25 cellular contexts compared by ENCODE assay signal in genomic region chr1:178792394-178792793, GRCh38.
"Had no signal": no experiment of that assay in that cellular context is flagged by ENCODE, and none has a peak within 500 bp of the region (broad histone marks: within the 10 kb centered on the region; RNA-seq: fewer than 3 reads in every experiment).

No MANE protein-coding gene starts in this region.

- H3K9me3 ChIP-seq: left lung, pancreas, prostate gland, spleen, tibial nerve, vagina had no signal

- H3K4me1 Mint-ChIP-seq: neural crest cell; stimulated activated effector memory CD8-positive, alpha-beta T cell treated with anti-CD3 and anti-CD28 coated beads, Interleukin-12 subunit alpha, Interleukin-12 subunit beta, amount 100 ng/mL, for 72 hours; stimulated activated naive CD8-positive, alpha-beta T cell treated with anti-CD3 and anti-CD28 coated beads, Interleukin-15, amount 100 ng/mL, for 72 hours had no signal

- H3K27ac ChIP-seq: left lung, pancreas, prostate gland, spleen, tibial nerve, vagina had no signal

- H3K36me3 ChIP-seq: left lung, pancreas, prostate gland, tibial nerve, vagina had no signal

- H3K4me3 Mint-ChIP-seq: naive thymus-derived CD4-positive, alpha-beta T cell; natural killer cell treated with Interleukin-12 subunit alpha and Interleukin-12 subunit beta and Interleukin-15 and Interleukin-18, amount 100 ng/mL, for 72 hours; neural crest cell; stimulated activated effector memory CD8-positive, alpha-beta T cell treated with anti-CD3 and anti-CD28 coated beads, Interleukin-12 subunit alpha, Interleukin-12 subunit beta, amount 100 ng/mL, for 72 hours; stimulated activated naive CD8-positive, alpha-beta T cell treated with anti-CD3 and anti-CD28 coated beads, Interleukin-15, amount 100 ng/mL, for 72 hours; type B pancreatic cell had no signal

- H3K4me3 ChIP-seq: left lung, lung, pancreas, prostate gland, spleen, tibial nerve, vagina had no signal

- H3K27me3 Mint-ChIP-seq: naive thymus-derived CD4-positive, alpha-beta T cell; stimulated activated naive CD8-positive, alpha-beta T cell treated with anti-CD3 and anti-CD28 coated beads, Interleukin-15, amount 100 ng/mL, for 72 hours; type B pancreatic cell had no signal

- DNase-seq: hippocampal formation; left colon; left lung; midbrain; naive thymus-derived CD4-positive, alpha-beta T cell; nucleus accumbens; pancreas; posterior cingulate gyrus; retina; right cardiac atrium; small intestine; spleen; stimulated activated CD4-positive, alpha-beta T cell treated with anti-CD3 and anti-CD28 coated beads, Interleukin-4, amount 100 ng/mL, for 24 hours; stimulated activated naive CD4-positive, alpha-beta T cell treated with Interleukin-2 at 50 U/mL for 16 hours; stimulated activated naive CD8-positive, alpha-beta T cell treated with anti-CD3 and anti-CD28 coated beads, Interleukin-15, amount 100 ng/mL, for 72 hours; substantia nigra had no signal

- H3K27me3 ChIP-seq: left lung, pancreas, spleen, tibial nerve, vagina had no signal

- H3K4me1 ChIP-seq: left lung, pancreas, prostate gland, tibial nerve, vagina had no signal

- H3K9me3 Mint-ChIP-seq: natural killer cell treated with Interleukin-12 subunit alpha and Interleukin-12 subunit beta and Interleukin-15 and Interleukin-18, amount 100 ng/mL, for 72 hours; stimulated activated effector memory CD8-positive, alpha-beta T cell treated with anti-CD3 and anti-CD28 coated beads, Interleukin-12 subunit alpha, Interleukin-12 subunit beta, amount 100 ng/mL, for 72 hours; stimulated activated naive CD8-positive, alpha-beta T cell treated with anti-CD3 and anti-CD28 coated beads, Interleukin-15, amount 100 ng/mL, for 72 hours had no signal

- H3K27ac Mint-ChIP-seq: natural killer cell treated with Interleukin-12 subunit alpha and Interleukin-12 subunit beta and Interleukin-15 and Interleukin-18, amount 100 ng/mL, for 72 hours; stimulated activated effector memory CD8-positive, alpha-beta T cell treated with anti-CD3 and anti-CD28 coated beads, Interleukin-12 subunit alpha, Interleukin-12 subunit beta, amount 100 ng/mL, for 72 hours; type B pancreatic cell had no signal

- ATAC-seq: left colon; left lung; naive thymus-derived CD4-positive, alpha-beta T cell; natural killer cell treated with Interleukin-12 subunit alpha and Interleukin-12 subunit beta and Interleukin-15 and Interleukin-18, amount 100 ng/mL, for 72 hours; pancreas; right cardiac atrium; sciatic nerve; stimulated activated effector memory CD8-positive, alpha-beta T cell treated with anti-CD3 and anti-CD28 coated beads, Interleukin-12 subunit alpha, Interleukin-12 subunit beta, amount 100 ng/mL, for 72 hours; stimulated activated naive CD8-positive, alpha-beta T cell treated with anti-CD3 and anti-CD28 coated beads, Interleukin-15, amount 100 ng/mL, for 72 hours had no signal

- H3K36me3 Mint-ChIP-seq: natural killer cell treated with Interleukin-12 subunit alpha and Interleukin-12 subunit beta and Interleukin-15 and Interleukin-18, amount 100 ng/mL, for 72 hours; stimulated activated effector memory CD8-positive, alpha-beta T cell treated with anti-CD3 and anti-CD28 coated beads, Interleukin-12 subunit alpha, Interleukin-12 subunit beta, amount 100 ng/mL, for 72 hours had no signal
